ENCODE assay signal across 24 cellular contexts in genomic region chr20:43765933-43766332, GRCh38. TPM values are rescaled to one million over a fixed set of nuclear protein-coding genes. Genes with fewer than 3 reads are reported as not detected.
"Had no signal": no experiment of that assay in that cellular context is flagged by ENCODE, and none has a peak within 500 bp of the region (broad histone marks: within the 10 kb centered on the region; RNA-seq: fewer than 3 reads in every experiment).

No MANE protein-coding gene starts in this region.

- H3K27me3 Mint-ChIP-seq: central memory CD8-positive, alpha-beta T cell had no signal

- H3K9me3 Mint-ChIP-seq: activated CD4-positive, alpha-beta T cell treated with anti-CD3 and anti-CD28 coated beads, Interleukin-2, amount 10 ng/mL, durations not matched to agents 7 days and 5 days; activated naive CD8-positive, alpha-beta T cell treated with anti-CD3 and anti-CD28 coated beads, Interleukin-2, amount 50 U/mL, for 24 hours; activated T-cell treated with anti-CD3 and anti-CD28 coated beads, Interleukin-2, amount 50 U/mL, for 24 hours; activated T-helper 2 cell treated with anti-CD3 and anti-CD28 coated beads, Interferon-gamma antibody, Interleukin-2, Interleukin-4, amounts not matched to agents 10 μg/mL and 5 μg/mL and 100 μg/mL, durations not matched to agents 14 hours and 24 hours and 36 hours; central memory CD8-positive, alpha-beta T cell; effector memory CD8-positive, alpha-beta T cell; stimulated activated effector memory CD8-positive, alpha-beta T cell treated with anti-CD3 and anti-CD28 coated beads, Interleukin-12 subunit alpha, Interleukin-12 subunit beta, amount 100 ng/mL, for 72 hours had no signal

- H3K27ac ChIP-seq: epithelial cell of prostate, left ventricle myocardium inferior, neutrophil, pancreas, thoracic aorta, upper lobe of left lung had no signal

- DNase-seq: activated CD4-positive, alpha-beta T cell treated with anti-CD3 and anti-CD28 coated beads, Interleukin-2, amount 10 ng/mL, durations not matched to agents 7 days and 5 days; activated CD8-positive, alpha-beta T cell treated with anti-CD3 and anti-CD28 coated beads, Interleukin-2, amount 10 ng/mL, durations not matched to agents 7 days and 5 days; activated naive CD4-positive, alpha-beta T cell treated with Interleukin-2 at 50 U/mL for 16 hours; activated naive CD8-positive, alpha-beta T cell treated with anti-CD3 and anti-CD28 coated beads, Interleukin-2, amount 50 U/mL, for 24 hours; activated T-cell treated with anti-CD3 and anti-CD28 coated beads, Interleukin-2, amount 50 U/mL, for 24 hours; dermis blood vessel endothelial cell; effector memory CD8-positive, alpha-beta T cell; foreskin melanocyte; kidney; mammary epithelial cell; pancreas; stimulated activated CD4-positive, alpha-beta T cell treated with anti-CD3 and anti-CD28 coated beads, Interleukin-4, amount 100 ng/mL, for 24 hours; T1000 had no signal

- H3K4me1 ChIP-seq: pancreas, upper lobe of left lung had no signal

- H3K36me3 ChIP-seq: left ventricle myocardium inferior, neutrophil, pancreas, sigmoid colon, thoracic aorta, upper lobe of left lung had no signal

- H3K4me1 Mint-ChIP-seq: activated CD4-positive, alpha-beta T cell treated with anti-CD3 and anti-CD28 coated beads, Interleukin-2, amount 10 ng/mL, durations not matched to agents 7 days and 5 days; activated naive CD8-positive, alpha-beta T cell treated with anti-CD3 and anti-CD28 coated beads, Interleukin-2, amount 50 U/mL, for 24 hours; central memory CD8-positive, alpha-beta T cell; stimulated activated effector memory CD8-positive, alpha-beta T cell treated with anti-CD3 and anti-CD28 coated beads, Interleukin-12 subunit alpha, Interleukin-12 subunit beta, amount 100 ng/mL, for 72 hours had no signal

- H3K27me3 ChIP-seq: pancreas, upper lobe of left lung had no signal

- H3K27ac Mint-ChIP-seq: activated CD4-positive, alpha-beta T cell treated with anti-CD3 and anti-CD28 coated beads, Interleukin-2, amount 10 ng/mL, durations not matched to agents 7 days and 5 days; activated CD8-positive, alpha-beta T cell treated with anti-CD3 and anti-CD28 coated beads, Interleukin-2, amount 10 ng/mL, durations not matched to agents 7 days and 5 days; activated naive CD8-positive, alpha-beta T cell treated with anti-CD3 and anti-CD28 coated beads, Interleukin-2, amount 50 U/mL, for 24 hours; activated T-cell treated with anti-CD3 and anti-CD28 coated beads, Interleukin-2, amount 50 U/mL, for 24 hours; activated T-helper 2 cell treated with anti-CD3 and anti-CD28 coated beads, Interferon-gamma antibody, Interleukin-2, Interleukin-4, amounts not matched to agents 10 μg/mL and 5 μg/mL and 100 μg/mL, durations not matched to agents 14 hours and 24 hours and 36 hours; effector memory CD8-positive, alpha-beta T cell; stimulated activated effector memory CD8-positive, alpha-beta T cell treated with anti-CD3 and anti-CD28 coated beads, Interleukin-12 subunit alpha, Interleukin-12 subunit beta, amount 100 ng/mL, for 72 hours had no signal

- H3K4me3 ChIP-seq: left ventricle myocardium inferior, pancreas, sigmoid colon, thoracic aorta, upper lobe of left lung had no signal

- ATAC-seq: activated CD8-positive, alpha-beta T cell treated with anti-CD3 and anti-CD28 coated beads, Interleukin-2, amount 10 ng/mL, durations not matched to agents 7 days and 5 days; activated naive CD8-positive, alpha-beta T cell treated with anti-CD3 and anti-CD28 coated beads, Interleukin-2, amount 50 U/mL, for 24 hours; effector memory CD8-positive, alpha-beta T cell; pancreas; stimulated activated effector memory CD8-positive, alpha-beta T cell treated with anti-CD3 and anti-CD28 coated beads, Interleukin-12 subunit alpha, Interleukin-12 subunit beta, amount 100 ng/mL, for 72 hours had no signal

- FAIRE-seq: kidney, pancreas had no signal

- H3K4me3 Mint-ChIP-seq: activated CD4-positive, alpha-beta T cell treated with anti-CD3 and anti-CD28 coated beads, Interleukin-2, amount 10 ng/mL, durations not matched to agents 7 days and 5 days; activated CD8-positive, alpha-beta T cell treated with anti-CD3 and anti-CD28 coated beads, Interleukin-2, amount 10 ng/mL, durations not matched to agents 7 days and 5 days; activated naive CD8-positive, alpha-beta T cell treated with anti-CD3 and anti-CD28 coated beads, Interleukin-2, amount 50 U/mL, for 24 hours; activated T-cell treated with anti-CD3 and anti-CD28 coated beads, Interleukin-2, amount 50 U/mL, for 24 hours; central memory CD8-positive, alpha-beta T cell; effector memory CD8-positive, alpha-beta T cell; stimulated activated effector memory CD8-positive, alpha-beta T cell treated with anti-CD3 and anti-CD28 coated beads, Interleukin-12 subunit alpha, Interleukin-12 subunit beta, amount 100 ng/mL, for 72 hours had no signal

- H3K9me3 ChIP-seq: left ventricle myocardium inferior, neutrophil, pancreas, sigmoid colon, thoracic aorta, upper lobe of left lung had no signal

- H3K36me3 Mint-ChIP-seq: stimulated activated effector memory CD8-positive, alpha-beta T cell treated with anti-CD3 and anti-CD28 coated beads, Interleukin-12 subunit alpha, Interleukin-12 subunit beta, amount 100 ng/mL, for 72 hours had no signal

RNA-seq across cellular contexts. Expression of gene GTSF1L, which starts 39.1 kb away (rescaled TPM):
- total RNA-seq: activated CD4-positive, alpha-beta T cell treated with anti-CD3 and anti-CD28 coated beads, Interleukin-2, amount 10 ng/mL, durations not matched to agents 7 days and 5 days; activated CD8-positive, alpha-beta T cell treated with anti-CD3 and anti-CD28 coated beads, Interleukin-2, amount 10 ng/mL, durations not matched to agents 7 days and 5 days; activated T-helper 2 cell treated with anti-CD3 and anti-CD28 coated beads, Interferon-gamma antibody, Interleukin-2, Interleukin-4, amounts not matched to agents 10 μg/mL and 5 μg/mL and 100 μg/mL, durations not matched to agents 14 hours and 24 hours and 36 hours; dermis blood vessel endothelial cell; kidney; left ventricle myocardium inferior; mammary epithelial cell; myocyte; pancreas; sigmoid colon; T-helper 1 cell treated with Interleukin-12 subunit alpha and Interleukin-12 subunit beta and Interleukin-4 antibody, amounts not matched to agents 30 ng/mL and 1 ng/mL, for 36 hours; thoracic aorta; upper lobe of left lung had no signal
- polyA plus RNA-seq: mammary epithelial cell, pancreas had no signal
